ENCODE assay signal across 12 cellular contexts in the genomic region with DNA sequence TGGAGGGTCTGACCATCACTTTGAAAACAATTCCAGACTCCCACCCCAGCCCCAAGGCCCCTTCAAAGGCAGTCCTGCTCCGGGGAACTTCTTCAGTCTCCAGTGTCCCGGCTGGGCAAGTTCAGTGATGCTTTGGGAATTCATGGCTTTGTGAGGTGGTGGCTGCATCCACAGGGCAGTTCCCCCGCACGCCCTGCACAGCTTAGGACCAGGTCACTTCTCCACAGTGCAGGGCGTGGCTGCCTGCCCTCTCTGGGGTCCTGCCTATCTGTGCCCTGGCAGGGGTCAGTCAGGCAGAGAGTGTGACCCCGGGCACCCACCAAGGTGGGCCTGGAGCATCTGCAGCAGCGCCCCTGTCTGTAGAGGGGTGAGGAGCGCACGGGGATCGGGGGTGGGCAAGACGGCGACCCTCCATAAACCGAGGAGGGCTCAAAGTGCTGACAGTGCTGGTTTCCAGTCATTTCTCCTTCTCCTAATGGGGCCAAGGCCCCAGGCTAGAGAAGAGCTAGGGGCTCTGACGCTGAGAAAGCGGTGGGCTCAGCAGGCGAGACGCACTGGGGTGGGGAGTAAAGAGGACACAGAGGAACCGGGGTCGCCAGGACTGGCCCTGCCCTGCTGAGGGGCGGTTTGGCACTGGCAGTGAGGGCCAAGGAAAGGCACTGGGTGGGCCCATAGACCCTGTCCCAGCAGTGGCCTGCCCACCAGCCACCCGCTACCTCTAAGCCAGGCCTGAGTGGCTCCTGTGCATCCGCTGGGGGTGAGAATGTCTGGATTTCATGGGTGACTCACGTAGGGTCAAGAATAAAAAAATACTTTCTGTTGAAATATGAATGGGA.
"Had no signal": no experiment of that assay in that cellular context is flagged by ENCODE, and none has a peak within 500 bp of the region (broad histone marks: within the 10 kb centered on the region; RNA-seq: fewer than 3 reads in every experiment).

No MANE protein-coding gene starts in this region.

- H3K9me3 ChIP-seq: breast epithelium, left ventricle myocardium inferior had no signal

- H3K79me2 ChIP-seq: parathyroid adenoma had no signal

- H3K27ac ChIP-seq: breast epithelium, left ventricle myocardium inferior, parathyroid adenoma had no signal

- H3K36me3 ChIP-seq: breast epithelium had no signal

- DNase-seq: activated CD4-positive, alpha-beta memory T cell treated with anti-CD3 and anti-CD28 coated beads, Interleukin-2, amount 10 ng/mL, durations not matched to agents 7 days and 5 days; activated CD4-positive, alpha-beta T cell treated with anti-CD3 and anti-CD28 coated beads for 1 hour; activated naive CD8-positive, alpha-beta T cell treated with anti-CD3 and anti-CD28 coated beads, Interleukin-2, amount 10 ng/mL, durations not matched to agents 7 days and 5 days; activated T-cell treated with anti-CD3 and anti-CD28 coated beads, Interleukin-2, amount 50 U/mL, for 48 hours; left ventricle myocardium inferior; retina had no signal

- H3K4me3 ChIP-seq: breast epithelium, left ventricle myocardium inferior, skin epidermis had no signal

- H3K4me1 ChIP-seq: parathyroid adenoma had no signal

- H3K27me3 ChIP-seq: breast epithelium had no signal

- H2AFZ ChIP-seq: parathyroid adenoma had no signal

- FAIRE-seq: colon, frontal cortex, keratinocyte had no signal

- H3K9ac ChIP-seq: parathyroid adenoma had no signal
